18 cellular contexts compared by ENCODE assay signal in the genomic region with DNA sequence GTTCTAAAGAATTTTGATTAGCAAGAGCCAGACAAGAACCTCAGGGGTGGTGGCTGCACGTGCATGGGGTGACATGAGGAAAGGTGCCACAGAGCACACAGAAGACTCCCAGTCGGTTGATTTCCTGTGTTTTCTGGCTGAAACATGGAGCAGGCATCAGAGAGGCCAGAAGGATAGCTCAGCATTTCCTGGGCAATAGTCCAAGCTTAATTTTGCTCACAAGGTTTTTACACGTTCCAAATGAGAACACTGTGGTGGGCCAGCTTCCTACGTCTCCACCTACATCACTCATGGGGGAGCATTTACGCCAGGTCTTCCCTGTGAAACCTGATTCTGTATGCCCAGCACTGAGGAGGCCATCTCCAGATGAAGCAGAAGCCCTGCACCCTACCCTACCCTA.
DNase-seq lines count a peak whose midpoint lies in the region; ATAC-seq lines count a peak whose summit lies in the region.
"Had no signal": no experiment of that assay in that cellular context is flagged by ENCODE, and none has a peak within 500 bp of the region (broad histone marks: within the 10 kb centered on the region; RNA-seq: fewer than 3 reads in every experiment).

No MANE protein-coding gene starts in this region.

- DNase-seq in DMS 273 (lab: John Stamatoyannopoulos, UW; ENCODE audit: unreplicated experiment) (peak; percentile 18), DMS 273 treated with DMSO at 0.1 percent for 48 hours (lab: John Stamatoyannopoulos, UW) (no peak), NCI-H446 (lab: John Stamatoyannopoulos, UW) (peak; percentile 25 to 71), cerebellar nuclear complex (lab: John Stamatoyannopoulos, UW) (peak; percentile 79 to 93), superior temporal gyrus (ENCODE audit: extremely low spot score) (peak; percentile 40), NCI-H345 treated with DMSO at 0.1 percent for 48 hours (lab: John Stamatoyannopoulos, UW; ENCODE audit: unreplicated experiment) (no peak)
- DNase-seq: BE2C; Calu3; CD4-positive, alpha-beta T cell; CD8-positive, alpha-beta memory T cell; DMS79; EL; GF-D8; H9 had no signal

- ATAC-seq in GM19452 (IDR thresholded peaks at IDR 0.05; ENCODE audit: unreplicated experiment) (no peak), GM18511 (IDR thresholded peaks at IDR 0.05; ENCODE audit: unreplicated experiment) (no peak)
- ATAC-seq: GM23338, HCT116 had no signal

Comparison
In these comparisons a context has a peak if more than half of its experiments do, and no peak if none do; other contexts are left out.
1. DNase-seq: peak in DMS 273 (single experiment), NCI-H446 (2 of 2), cerebellar nuclear complex (2 of 2) and superior temporal gyrus (single experiment); none in DMS 273 treated with DMSO at 0.1 percent for 48 hours (single experiment) and NCI-H345 treated with DMSO at 0.1 percent for 48 hours (single experiment).